In the genomic region with DNA sequence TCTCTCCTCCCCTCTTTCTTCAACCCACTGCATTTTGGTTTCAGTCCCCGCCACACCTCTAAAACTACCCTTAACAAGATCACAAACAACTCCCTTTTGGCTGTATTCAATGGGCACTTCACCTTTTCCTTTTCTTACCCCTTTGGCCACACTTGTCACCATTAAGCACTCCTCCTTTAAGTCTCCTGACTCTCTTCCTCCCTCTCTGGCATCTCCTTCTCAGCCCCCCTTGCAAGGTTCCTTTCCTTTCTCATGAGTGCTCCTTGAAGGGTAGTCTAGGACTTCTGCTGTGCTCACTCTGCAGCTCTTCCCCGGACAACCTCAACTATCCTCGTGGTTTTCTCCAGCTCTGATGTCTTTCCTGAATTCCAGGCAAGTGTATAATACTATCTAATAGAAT, we compare ENCODE assay signal across 1 cellular context.
TF ChIP-seq lines count a peak whose summit lies in the region.

No MANE protein-coding gene starts in this region.

TF ChIP-seq in K562, 482 proteins besides CTCF, POLR2A, EP300 and RAD21 (continued from another document):
- TF ChIP-seq, protein P1, sequence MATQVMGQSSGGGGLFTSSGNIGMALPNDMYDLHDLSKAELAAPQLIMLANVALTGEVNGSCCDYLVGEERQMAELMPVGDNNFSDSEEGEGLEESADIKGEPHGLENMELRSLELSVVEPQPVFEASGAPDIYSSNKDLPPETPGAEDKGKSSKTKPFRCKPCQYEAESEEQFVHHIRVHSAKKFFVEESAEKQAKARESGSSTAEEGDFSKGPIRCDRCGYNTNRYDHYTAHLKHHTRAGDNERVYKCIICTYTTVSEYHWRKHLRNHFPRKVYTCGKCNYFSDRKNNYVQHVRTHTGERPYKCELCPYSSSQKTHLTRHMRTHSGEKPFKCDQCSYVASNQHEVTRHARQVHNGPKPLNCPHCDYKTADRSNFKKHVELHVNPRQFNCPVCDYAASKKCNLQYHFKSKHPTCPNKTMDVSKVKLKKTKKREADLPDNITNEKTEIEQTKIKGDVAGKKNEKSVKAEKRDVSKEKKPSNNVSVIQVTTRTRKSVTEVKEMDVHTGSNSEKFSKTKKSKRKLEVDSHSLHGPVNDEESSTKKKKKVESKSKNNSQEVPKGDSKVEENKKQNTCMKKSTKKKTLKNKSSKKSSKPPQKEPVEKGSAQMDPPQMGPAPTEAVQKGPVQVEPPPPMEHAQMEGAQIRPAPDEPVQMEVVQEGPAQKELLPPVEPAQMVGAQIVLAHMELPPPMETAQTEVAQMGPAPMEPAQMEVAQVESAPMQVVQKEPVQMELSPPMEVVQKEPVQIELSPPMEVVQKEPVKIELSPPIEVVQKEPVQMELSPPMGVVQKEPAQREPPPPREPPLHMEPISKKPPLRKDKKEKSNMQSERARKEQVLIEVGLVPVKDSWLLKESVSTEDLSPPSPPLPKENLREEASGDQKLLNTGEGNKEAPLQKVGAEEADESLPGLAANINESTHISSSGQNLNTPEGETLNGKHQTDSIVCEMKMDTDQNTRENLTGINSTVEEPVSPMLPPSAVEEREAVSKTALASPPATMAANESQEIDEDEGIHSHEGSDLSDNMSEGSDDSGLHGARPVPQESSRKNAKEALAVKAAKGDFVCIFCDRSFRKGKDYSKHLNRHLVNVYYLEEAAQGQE (CRISPR knock-in tag; IDR thresholded peaks at IDR 0.05; ENCODE audit: low read depth), result 0 out of 2 replicates have a peak, but pooled peaks have one; percentile 30
- 0 out of 2 replicates have a peak, but pooled peaks have one; percentile 10 for TF ChIP-seq ELF1 (tag; IDR thresholded peaks at IDR 0.05)
- TF ChIP-seq SAP30 (IDR thresholded peaks at IDR 0.05; ENCODE audit: borderline replicate concordance, insufficient read depth, low read depth, low read length, poor library complexity, severe bottlenecking), result no peak
- TF ChIP-seq, protein P2, sequence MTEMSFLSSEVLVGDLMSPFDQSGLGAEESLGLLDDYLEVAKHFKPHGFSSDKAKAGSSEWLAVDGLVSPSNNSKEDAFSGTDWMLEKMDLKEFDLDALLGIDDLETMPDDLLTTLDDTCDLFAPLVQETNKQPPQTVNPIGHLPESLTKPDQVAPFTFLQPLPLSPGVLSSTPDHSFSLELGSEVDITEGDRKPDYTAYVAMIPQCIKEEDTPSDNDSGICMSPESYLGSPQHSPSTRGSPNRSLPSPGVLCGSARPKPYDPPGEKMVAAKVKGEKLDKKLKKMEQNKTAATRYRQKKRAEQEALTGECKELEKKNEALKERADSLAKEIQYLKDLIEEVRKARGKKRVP (CRISPR knock-in tag; IDR thresholded peaks at IDR 0.05), result peak; percentile 21; the same call in 1 of the 2 replicates
- TF ChIP-seq, protein P3, sequence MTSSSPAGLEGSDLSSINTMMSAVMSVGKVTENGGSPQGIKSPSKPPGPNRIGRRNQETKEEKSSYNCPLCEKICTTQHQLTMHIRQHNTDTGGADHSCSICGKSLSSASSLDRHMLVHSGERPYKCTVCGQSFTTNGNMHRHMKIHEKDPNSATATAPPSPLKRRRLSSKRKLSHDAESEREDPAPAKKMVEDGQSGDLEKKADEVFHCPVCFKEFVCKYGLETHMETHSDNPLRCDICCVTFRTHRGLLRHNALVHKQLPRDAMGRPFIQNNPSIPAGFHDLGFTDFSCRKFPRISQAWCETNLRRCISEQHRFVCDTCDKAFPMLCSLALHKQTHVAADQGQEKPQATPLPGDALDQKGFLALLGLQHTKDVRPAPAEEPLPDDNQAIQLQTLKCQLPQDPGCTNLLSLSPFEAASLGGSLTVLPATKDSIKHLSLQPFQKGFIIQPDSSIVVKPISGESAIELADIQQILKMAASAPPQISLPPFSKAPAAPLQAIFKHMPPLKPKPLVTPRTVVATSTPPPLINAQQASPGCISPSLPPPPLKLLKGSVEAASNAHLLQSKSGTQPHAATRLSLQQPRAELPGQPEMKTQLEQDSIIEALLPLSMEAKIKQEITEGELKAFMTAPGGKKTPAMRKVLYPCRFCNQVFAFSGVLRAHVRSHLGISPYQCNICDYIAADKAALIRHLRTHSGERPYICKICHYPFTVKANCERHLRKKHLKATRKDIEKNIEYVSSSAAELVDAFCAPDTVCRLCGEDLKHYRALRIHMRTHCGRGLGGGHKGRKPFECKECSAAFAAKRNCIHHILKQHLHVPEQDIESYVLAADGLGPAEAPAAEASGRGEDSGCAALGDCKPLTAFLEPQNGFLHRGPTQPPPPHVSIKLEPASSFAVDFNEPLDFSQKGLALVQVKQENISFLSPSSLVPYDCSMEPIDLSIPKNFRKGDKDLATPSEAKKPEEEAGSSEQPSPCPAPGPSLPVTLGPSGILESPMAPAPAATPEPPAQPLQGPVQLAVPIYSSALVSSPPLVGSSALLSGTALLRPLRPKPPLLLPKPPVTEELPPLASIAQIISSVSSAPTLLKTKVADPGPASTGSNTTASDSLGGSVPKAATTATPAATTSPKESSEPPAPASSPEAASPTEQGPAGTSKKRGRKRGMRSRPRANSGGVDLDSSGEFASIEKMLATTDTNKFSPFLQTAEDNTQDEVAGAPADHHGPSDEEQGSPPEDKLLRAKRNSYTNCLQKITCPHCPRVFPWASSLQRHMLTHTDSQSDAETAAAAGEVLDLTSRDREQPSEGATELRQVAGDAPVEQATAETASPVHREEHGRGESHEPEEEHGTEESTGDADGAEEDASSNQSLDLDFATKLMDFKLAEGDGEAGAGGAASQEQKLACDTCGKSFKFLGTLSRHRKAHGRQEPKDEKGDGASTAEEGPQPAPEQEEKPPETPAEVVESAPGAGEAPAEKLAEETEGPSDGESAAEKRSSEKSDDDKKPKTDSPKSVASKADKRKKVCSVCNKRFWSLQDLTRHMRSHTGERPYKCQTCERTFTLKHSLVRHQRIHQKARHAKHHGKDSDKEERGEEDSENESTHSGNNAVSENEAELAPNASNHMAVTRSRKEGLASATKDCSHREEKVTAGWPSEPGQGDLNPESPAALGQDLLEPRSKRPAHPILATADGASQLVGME (CRISPR knock-in tag; IDR thresholded peaks at IDR 0.05), result peak; percentile 44; the same call in 1 of the 2 replicates
- TF ChIP-seq NR4A1 (CRISPR knock-in tag; IDR thresholded peaks at IDR 0.05), result no peak
- no peak for TF ChIP-seq NR4A1 (tag; IDR thresholded peaks at IDR 0.05)
- TF ChIP-seq XRCC4 (IDR thresholded peaks at IDR 0.05; ENCODE audit: extremely low read depth, insufficient read depth, insufficient read length), result no peak
- TF ChIP-seq, protein P4, sequence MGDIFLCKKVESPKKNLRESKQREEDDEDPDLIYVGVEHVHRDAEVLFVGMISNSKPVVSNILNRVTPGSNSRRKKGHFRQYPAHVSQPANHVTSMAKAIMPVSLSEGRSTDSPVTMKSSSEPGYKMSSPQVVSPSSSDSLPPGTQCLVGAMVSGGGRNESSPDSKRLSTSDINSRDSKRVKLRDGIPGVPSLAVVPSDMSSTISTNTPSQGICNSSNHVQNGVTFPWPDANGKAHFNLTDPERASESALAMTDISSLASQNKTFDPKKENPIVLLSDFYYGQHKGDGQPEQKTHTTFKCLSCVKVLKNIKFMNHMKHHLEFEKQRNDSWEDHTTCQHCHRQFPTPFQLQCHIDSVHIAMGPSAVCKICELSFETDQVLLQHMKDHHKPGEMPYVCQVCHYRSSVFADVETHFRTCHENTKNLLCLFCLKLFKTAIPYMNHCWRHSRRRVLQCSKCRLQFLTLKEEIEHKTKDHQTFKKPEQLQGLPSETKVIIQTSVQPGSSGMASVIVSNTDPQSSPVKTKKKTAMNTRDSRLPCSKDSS (IDR thresholded peaks at IDR 0.05; ENCODE audit: low read depth, partially characterized antibody), result no peak
- TF ChIP-seq BCL6 (CRISPR knock-in tag; IDR thresholded peaks at IDR 0.05), result 0 out of 2 replicates have a peak, but pooled peaks have one; percentile 17
- TF ChIP-seq TAF9B (IDR thresholded peaks at IDR 0.05; ENCODE audit: partially characterized antibody), result peak; percentile 22
- TF ChIP-seq RNF2 (IDR thresholded peaks at IDR 0.05), result no peak
- TF ChIP-seq, protein P5, sequence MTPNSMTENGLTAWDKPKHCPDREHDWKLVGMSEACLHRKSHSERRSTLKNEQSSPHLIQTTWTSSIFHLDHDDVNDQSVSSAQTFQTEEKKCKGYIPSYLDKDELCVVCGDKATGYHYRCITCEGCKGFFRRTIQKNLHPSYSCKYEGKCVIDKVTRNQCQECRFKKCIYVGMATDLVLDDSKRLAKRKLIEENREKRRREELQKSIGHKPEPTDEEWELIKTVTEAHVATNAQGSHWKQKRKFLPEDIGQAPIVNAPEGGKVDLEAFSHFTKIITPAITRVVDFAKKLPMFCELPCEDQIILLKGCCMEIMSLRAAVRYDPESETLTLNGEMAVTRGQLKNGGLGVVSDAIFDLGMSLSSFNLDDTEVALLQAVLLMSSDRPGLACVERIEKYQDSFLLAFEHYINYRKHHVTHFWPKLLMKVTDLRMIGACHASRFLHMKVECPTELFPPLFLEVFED (CRISPR knock-in tag; conservative IDR thresholded peaks at IDR 0.05), result peak; percentile 40; the same call in 1 of the 2 replicates
- peak; percentile 58; the same call in 1 of the 2 replicates for TF ChIP-seq GATAD2A (IDR thresholded peaks at IDR 0.05)
- peak; percentile 47; the same call in 1 of the 2 replicates for TF ChIP-seq ZNF165 (CRISPR knock-in tag; IDR thresholded peaks at IDR 0.05; ENCODE audit: borderline replicate concordance)
- TF ChIP-seq ARID1B (IDR thresholded peaks at IDR 0.05), result no peak
- TF ChIP-seq BRD9 (IDR thresholded peaks at IDR 0.05; ENCODE audit: low read depth, partially characterized antibody), result peak; percentile 40
